Comparison of ENCODE assay signal across 19 cellular contexts in genomic region chr16:19842758-19843157, GRCh38.
"Had no signal": no experiment of that assay in that cellular context is flagged by ENCODE, and none has a peak within 500 bp of the region (broad histone marks: within the 10 kb centered on the region; RNA-seq: fewer than 3 reads in every experiment).

No MANE protein-coding gene starts in this region.

- ATAC-seq: effector memory CD8-positive, alpha-beta T cell; left lobe of liver; right lobe of liver; stimulated activated memory B cell treated with anti-CD40 and anti-IgM and Interleukin-4, amounts not matched to agents 10 μg/mL and 1 μg/mL and 100 μg/mL, for 72 hours had no signal

- H3K4me1 Mint-ChIP-seq: stimulated activated memory B cell treated with anti-CD40 and anti-IgM and Interleukin-4, amounts not matched to agents 10 μg/mL and 1 μg/mL and 100 μg/mL, for 72 hours had no signal

- H3K4me1 ChIP-seq: prostate gland, right lobe of liver, spleen, testis had no signal

- H3K27me3 ChIP-seq: right lobe of liver, spleen, testis had no signal

- H3K36me3 ChIP-seq: prostate gland, right lobe of liver, spleen had no signal

- H3K9me3 Mint-ChIP-seq: effector memory CD8-positive, alpha-beta T cell; neural crest cell; stimulated activated memory B cell treated with anti-CD40 and anti-IgM and Interleukin-4, amounts not matched to agents 10 μg/mL and 1 μg/mL and 100 μg/mL, for 72 hours; T-helper 2 cell treated with Interferon-gamma antibody and Interleukin-4, amounts not matched to agents 5 μg/mL and 100 μg/mL, for 36 hours; type B pancreatic cell had no signal

- H3K4me3 ChIP-seq: prostate gland, right lobe of liver, spleen, testis had no signal

- H3K9me3 ChIP-seq: prostate gland, right lobe of liver, spleen, testis had no signal

- DNase-seq: activated CD4-positive, alpha-beta T cell treated with anti-CD3 and anti-CD28 coated beads for 1 hour; activated CD4-positive, alpha-beta T cell treated with anti-CD3 and anti-CD28 coated beads, Interleukin-2, amount 50 U/mL, for 4 hours; activated gamma-delta T cell treated with Interleukin-2 at 50 U/mL for 16 hours; caudate nucleus; effector memory CD8-positive, alpha-beta T cell; kidney; midbrain; right lobe of liver; spleen; stimulated activated CD4-positive, alpha-beta T cell treated with anti-CD3 and anti-CD28 coated beads, Interleukin-4, amount 100 ng/mL, for 4 hours; testis had no signal

- H3K27ac Mint-ChIP-seq: activated naive CD8-positive, alpha-beta T cell; effector memory CD8-positive, alpha-beta T cell; stimulated activated memory B cell treated with anti-CD40 and anti-IgM and Interleukin-4, amounts not matched to agents 10 μg/mL and 1 μg/mL and 100 μg/mL, for 72 hours; T-helper 2 cell treated with Interferon-gamma antibody and Interleukin-4, amounts not matched to agents 5 μg/mL and 100 μg/mL, for 36 hours; type B pancreatic cell had no signal

- H3K27me3 Mint-ChIP-seq: activated naive CD8-positive, alpha-beta T cell; type B pancreatic cell had no signal

- H3K27ac ChIP-seq: prostate gland, right lobe of liver, spleen, testis, VCaP had no signal

- H3K36me3 Mint-ChIP-seq: activated naive CD8-positive, alpha-beta T cell; stimulated activated memory B cell treated with anti-CD40 and anti-IgM and Interleukin-4, amounts not matched to agents 10 μg/mL and 1 μg/mL and 100 μg/mL, for 72 hours had no signal

- H3K4me3 Mint-ChIP-seq: activated naive CD8-positive, alpha-beta T cell; effector memory CD8-positive, alpha-beta T cell; neural crest cell; stimulated activated memory B cell treated with anti-CD40 and anti-IgM and Interleukin-4, amounts not matched to agents 10 μg/mL and 1 μg/mL and 100 μg/mL, for 72 hours; T-helper 2 cell treated with Interferon-gamma antibody and Interleukin-4, amounts not matched to agents 5 μg/mL and 100 μg/mL, for 36 hours; type B pancreatic cell had no signal
